19 cellular contexts compared by ENCODE assay signal in the genomic region with DNA sequence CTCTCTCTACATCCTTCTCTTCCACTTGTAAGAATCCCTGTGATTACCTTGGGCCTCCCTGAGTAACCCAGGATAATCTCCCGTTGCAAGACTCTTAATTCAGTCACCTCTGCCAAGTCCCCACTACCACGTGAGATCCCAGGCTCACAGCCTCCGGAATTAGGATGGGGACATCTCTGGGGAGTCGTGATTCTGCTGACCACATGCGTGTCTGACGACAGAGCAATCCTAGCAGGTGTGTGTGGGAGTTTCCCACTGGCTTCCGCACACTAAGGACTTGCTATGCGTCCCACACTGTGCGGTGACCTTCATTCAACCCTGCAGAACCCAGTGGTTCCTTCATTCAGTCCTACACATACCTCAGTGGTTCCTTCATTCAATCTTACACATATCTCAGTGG. TPM values are rescaled to one million over a fixed set of nuclear protein-coding genes. Genes with fewer than 3 reads are reported as not detected.
"Had no signal": no experiment of that assay in that cellular context is flagged by ENCODE, and none has a peak within 500 bp of the region (broad histone marks: within the 10 kb centered on the region; RNA-seq: fewer than 3 reads in every experiment).

No MANE protein-coding gene starts in this region.

- H3K9me3 ChIP-seq: esophagus muscularis mucosa, left lung, lower lobe of right lung, mucosa of descending colon had no signal

- H3K27me3 ChIP-seq: foreskin keratinocyte had no signal

- H3K4me3 ChIP-seq: coronary artery, dorsolateral prefrontal cortex, esophagus muscularis mucosa, gastroesophageal sphincter, heart right ventricle, left lung, lower lobe of right lung, mucosa of descending colon had no signal

- H3K4me1 ChIP-seq: foreskin keratinocyte, gastroesophageal sphincter, heart right ventricle, left lung, lower lobe of right lung had no signal

- H3K4me3 Mint-ChIP-seq: mesothelial cell of epicardium; naive thymus-derived CD4-positive, alpha-beta T cell had no signal

- ATAC-seq: gastroesophageal sphincter; heart right ventricle; left cardiac atrium; left lung; left ventricle myocardium superior; lower lobe of right lung; mucosa of descending colon; naive thymus-derived CD4-positive, alpha-beta T cell had no signal

- DNase-seq: dermis blood vessel endothelial cell; dorsolateral prefrontal cortex; effector CD4-positive, alpha-beta T cell; effector memory CD4-positive, alpha-beta T cell; foreskin keratinocyte; heart right ventricle; hippocampal formation; left cardiac atrium; left lung; left ventricle myocardium superior; lower lobe of right lung; mesenchymal stem cell; mucosa of descending colon; naive thymus-derived CD4-positive, alpha-beta T cell had no signal

- H3K27ac ChIP-seq: coronary artery, esophagus muscularis mucosa, foreskin keratinocyte, gastroesophageal sphincter, heart right ventricle, left lung, lower lobe of right lung had no signal

- H3K27ac Mint-ChIP-seq: mesothelial cell of epicardium; naive thymus-derived CD4-positive, alpha-beta T cell had no signal

- H3K36me3 ChIP-seq: esophagus muscularis mucosa, gastroesophageal sphincter, heart right ventricle, left lung, lower lobe of right lung had no signal

- H3K36me3 Mint-ChIP-seq: mesothelial cell of epicardium; naive thymus-derived CD4-positive, alpha-beta T cell had no signal

- H3K4me1 Mint-ChIP-seq: mesothelial cell of epicardium; naive thymus-derived CD4-positive, alpha-beta T cell had no signal

RNA-seq across cellular contexts. Expression of a gene that starts 11.9 kb away (rescaled TPM):
- total RNA-seq: left ventricle myocardium superior, mesenteric fat pad had no signal
